20 cellular contexts compared by ENCODE assay signal in the genomic region with DNA sequence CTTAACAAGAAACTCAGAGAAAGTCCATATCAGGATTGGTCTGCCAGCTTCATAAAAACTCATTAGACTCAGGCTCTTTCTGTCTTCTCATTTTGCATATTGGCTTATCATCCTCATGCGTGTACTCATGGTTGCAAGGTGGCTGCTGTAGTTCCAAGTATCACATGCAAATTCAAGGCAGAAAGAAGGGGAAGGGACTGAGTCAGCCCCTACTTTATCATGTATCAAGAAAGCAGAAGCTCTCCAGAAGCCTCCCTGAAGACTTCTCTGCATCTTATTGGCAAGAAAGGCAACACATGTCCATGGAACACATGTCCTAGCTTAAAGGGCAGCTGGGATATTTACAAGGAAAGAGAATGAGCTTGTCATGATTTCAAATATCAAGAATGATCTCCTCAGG. TPM values are rescaled to one million over a fixed set of nuclear protein-coding genes. Genes with fewer than 3 reads are reported as not detected.
DNase-seq lines count a peak whose midpoint lies in the region; ATAC-seq and TF ChIP-seq lines count a peak whose summit lies in the region.
"Had no signal": no experiment of that assay in that cellular context is flagged by ENCODE, and none has a peak within 500 bp of the region (broad histone marks: within the 10 kb centered on the region; RNA-seq: fewer than 3 reads in every experiment).

No MANE protein-coding gene starts in this region.

- peaks cover 24% of the 10 kb centered on the region for H3K4me1 Mint-ChIP-seq in activated CD4-positive, alpha-beta T cell treated with anti-CD3 and anti-CD28 coated beads for 36 hours
- peaks cover 26% of the 10 kb centered on the region for H3K4me1 Mint-ChIP-seq in activated naive CD8-positive, alpha-beta T cell treated with anti-CD3 and anti-CD28 coated beads, Interleukin-2, amount 50 U/mL, for 24 hours
- H3K4me1 Mint-ChIP-seq: B cell had no signal

- H3K9me3 ChIP-seq in BE2C, result no peaks in the 10 kb centered on the region
- H3K9me3 ChIP-seq: A549, Peyer's patch had no signal

- peak; percentile 63 for ATAC-seq in activated CD4-positive, alpha-beta T cell treated with anti-CD3 and anti-CD28 coated beads for 36 hours
- peak; percentile 60 for ATAC-seq in activated naive CD8-positive, alpha-beta T cell treated with anti-CD3 and anti-CD28 coated beads, Interleukin-2, amount 50 U/mL, for 24 hours
- ATAC-seq in HG03175 (IDR thresholded peaks at IDR 0.05; ENCODE audit: unreplicated experiment), result no peak
- ATAC-seq: A549 had no signal

- no peaks in the 10 kb centered on the region for H3K27me3 Mint-ChIP-seq in activated CD4-positive, alpha-beta T cell treated with anti-CD3 and anti-CD28 coated beads for 36 hours
- no peaks in the 10 kb centered on the region for H3K27me3 Mint-ChIP-seq in activated naive CD8-positive, alpha-beta T cell treated with anti-CD3 and anti-CD28 coated beads, Interleukin-2, amount 50 U/mL, for 24 hours
- H3K27me3 Mint-ChIP-seq: CD4-positive, CD25-positive, alpha-beta regulatory T cell had no signal

- no peaks in the 10 kb centered on the region for H3K36me3 Mint-ChIP-seq in activated CD4-positive, alpha-beta T cell treated with anti-CD3 and anti-CD28 coated beads for 36 hours (ENCODE audit: low read depth)
- no peaks in the 10 kb centered on the region for H3K36me3 Mint-ChIP-seq in activated naive CD8-positive, alpha-beta T cell treated with anti-CD3 and anti-CD28 coated beads, Interleukin-2, amount 50 U/mL, for 24 hours (ENCODE audit: low read depth)
- H3K36me3 Mint-ChIP-seq: CD4-positive, CD25-positive, alpha-beta regulatory T cell had no signal

- CTCF ChIA-PET in activated CD4-positive, alpha-beta T cell treated with anti-CD3 and anti-CD28 coated beads for 36 hours (lab: Charles Lee), result interaction anchor here (0.7 to 1.5 kb wide), 7 partner anchors 8 to 39 kb away, joined by 3 to 5 read pairs (median 4); no protein-coding TSS in a partner anchor

- no peaks in the 10 kb centered on the region for H3K36me3 ChIP-seq in BE2C
- H3K36me3 ChIP-seq: Peyer's patch had no signal

- H3K27me3 ChIP-seq in BE2C, result no peaks in the 10 kb centered on the region
- H3K27me3 ChIP-seq: Peyer's patch had no signal

- H3K4me3 Mint-ChIP-seq in activated CD4-positive, alpha-beta T cell treated with anti-CD3 and anti-CD28 coated beads for 36 hours, result no peak overlapping the region
- H3K4me3 Mint-ChIP-seq in activated naive CD8-positive, alpha-beta T cell treated with anti-CD3 and anti-CD28 coated beads, Interleukin-2, amount 50 U/mL, for 24 hours, result no peak overlapping the region
- H3K4me3 Mint-ChIP-seq: B cell; CD4-positive, CD25-positive, alpha-beta regulatory T cell had no signal

- peaks cover 8% of the 10 kb centered on the region for H3K4me1 ChIP-seq in BE2C
- H3K4me1 ChIP-seq: A549, Peyer's patch had no signal

- POLR2A ChIA-PET in activated CD4-positive, alpha-beta T cell treated with anti-CD3 and anti-CD28 coated beads for 36 hours (lab: Charles Lee), result no interaction called here

- H3K9me3 Mint-ChIP-seq in activated CD4-positive, alpha-beta T cell treated with anti-CD3 and anti-CD28 coated beads for 36 hours (ENCODE audit: low read depth), result no peaks in the 10 kb centered on the region
- no peaks in the 10 kb centered on the region for H3K9me3 Mint-ChIP-seq in activated naive CD8-positive, alpha-beta T cell treated with anti-CD3 and anti-CD28 coated beads, Interleukin-2, amount 50 U/mL, for 24 hours
- H3K9me3 Mint-ChIP-seq: CD4-positive, CD25-positive, alpha-beta regulatory T cell had no signal

- intact Hi-C loops in activated CD4-positive, alpha-beta T cell treated with anti-CD3 and anti-CD28 coated beads for 36 hours (cut with DNase I, micrococcal nuclease), result no loop called here

- TF ChIP-seq POLR2A in NB4 (IDR thresholded peaks at IDR 0.05; ENCODE audit: extremely low read depth, insufficient read length), result no peak

- DNase-seq in activated CD4-positive, alpha-beta T cell treated with anti-CD3 and anti-CD28 coated beads for 36 hours, result no peak
- DNase-seq in activated CD4-positive, alpha-beta T cell treated with anti-CD3 and anti-CD28 coated beads, Interleukin-2, amount 50 U/mL, for 48 hours, result no peak
- DNase-seq in CD1c-positive myeloid dendritic cell (ENCODE audit: extremely low spot score), result peak; percentile 62
- peak; percentile 36 for DNase-seq in NB4 (ENCODE audit: low read depth)
- no peak for DNase-seq in activated naive CD8-positive, alpha-beta T cell treated with anti-CD3 and anti-CD28 coated beads, Interleukin-2, amount 50 U/mL, for 24 hours
- no peak for DNase-seq in BE2C
- DNase-seq: CD4-positive, CD25-positive, alpha-beta regulatory T cell; DMS79; H7; MM.1S; NCI-H1105; NCI-H146; NCI-H2029; NCI-H2227 treated with DMSO at 0.1 percent for 48 hours; NCI-H510A treated with DMSO at 0.1 percent for 48 hours; NCI-H748 treated with DMSO at 0.1 percent for 48 hours; Peyer's patch had no signal

- no peak overlapping the region for H3K4me3 ChIP-seq in NB4 (ENCODE audit: low read depth, low read length)
- H3K4me3 ChIP-seq in BE2C (ENCODE audit: low read depth, low read length), result no peak overlapping the region
- H3K4me3 ChIP-seq: A549, Peyer's patch had no signal

- H3K27ac Mint-ChIP-seq in activated CD4-positive, alpha-beta T cell treated with anti-CD3 and anti-CD28 coated beads for 36 hours, result no peak overlapping the region
- H3K27ac Mint-ChIP-seq in activated naive CD8-positive, alpha-beta T cell treated with anti-CD3 and anti-CD28 coated beads, Interleukin-2, amount 50 U/mL, for 24 hours, result no peak overlapping the region
- H3K27ac Mint-ChIP-seq: B cell; CD4-positive, CD25-positive, alpha-beta regulatory T cell had no signal

- no peak for TF ChIP-seq CTCF in NB4 (IDR thresholded peaks at IDR 0.05; ENCODE audit: low read depth, low read length)
- no peak for TF ChIP-seq CTCF in BE2C (IDR thresholded peaks at IDR 0.05; ENCODE audit: low read depth, low read length)

RNA-seq across cellular contexts. Expression of a gene that starts 19.4 kb away (rescaled TPM):
- total RNA-seq in activated CD4-positive, alpha-beta T cell treated with anti-CD3 and anti-CD28 coated beads for 36 hours, result 100 to 1,000 TPM; 117 to 126 TPM
- 12.9 TPM for polyA plus RNA-seq in BE2C (2012; ENCODE audit: insufficient read depth, insufficient read length, low read depth)

Comparison
In these comparisons a context has a peak if more than half of its experiments do, and no peak if none do; other contexts are left out.
1. DNase-seq: peak in CD1c-positive myeloid dendritic cell (single experiment) and NB4 (single experiment); none in activated CD4-positive, alpha-beta T cell treated with anti-CD3 and anti-CD28 coated beads for 36 hours (single experiment), activated CD4-positive, alpha-beta T cell treated with anti-CD3 and anti-CD28 coated beads, Interleukin-2, amount 50 U/mL, for 48 hours (0 of 2), activated naive CD8-positive, alpha-beta T cell treated with anti-CD3 and anti-CD28 coated beads, Interleukin-2, amount 50 U/mL, for 24 hours (single experiment) and BE2C (single experiment).